Comparison of ENCODE assay signal across 21 cellular contexts in the genomic region with DNA sequence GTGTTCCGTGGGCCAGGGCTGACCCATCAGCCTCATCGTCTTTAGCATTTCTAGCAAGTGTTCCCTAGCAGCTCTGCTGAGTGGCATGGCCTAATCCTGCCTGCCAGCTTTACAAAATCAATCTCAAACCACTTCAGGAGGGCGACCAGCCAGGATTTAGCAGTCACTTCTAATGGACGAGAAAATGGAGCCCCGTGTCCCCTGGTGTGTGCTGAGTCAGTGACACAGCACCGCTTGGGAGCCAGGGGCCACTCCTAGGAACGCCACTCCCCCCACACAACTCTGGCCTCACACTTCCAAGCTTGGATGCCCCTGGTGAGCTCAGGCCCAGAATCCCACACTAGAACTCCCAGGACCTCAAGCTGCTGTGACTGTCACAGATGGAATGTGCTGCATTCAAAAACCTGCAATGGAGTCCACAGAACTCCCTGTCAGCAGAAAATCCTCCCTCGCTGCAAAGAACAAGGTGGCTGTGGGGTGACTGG.
DNase-seq lines count a peak whose midpoint lies in the region; TF ChIP-seq lines count a peak whose summit lies in the region.
"Had no signal": no experiment of that assay in that cellular context is flagged by ENCODE, and none has a peak within 500 bp of the region (broad histone marks: within the 10 kb centered on the region; RNA-seq: fewer than 3 reads in every experiment).

No MANE protein-coding gene starts in this region.

- H3K27me3 ChIP-seq in CD4-positive, alpha-beta memory T cell (ENCODE audit: insufficient read depth, low read length), result no peaks in the 10 kb centered on the region
- H3K27me3 ChIP-seq in left ventricle myocardium inferior (ENCODE audit: low read depth) (no peaks in the 10 kb centered on the region), neuronal stem cell (ENCODE audit: control insufficient read depth in 3 of 3, insufficient read depth in 3 of 3, low read depth in 1 of 3, low read length in 3 of 3) (no peaks in the 10 kb centered on the region), tibial artery (no peaks in the 10 kb centered on the region), trophoblast cell (ENCODE audit: insufficient read depth, low read length) (no peaks in the 10 kb centered on the region)
- H3K27me3 ChIP-seq: esophagus squamous epithelium, sigmoid colon had no signal

- H3K4me2 ChIP-seq in neuronal stem cell (ENCODE audit: insufficient read depth, low read length, poor library complexity, severe bottlenecking) (no peak overlapping the region), trophoblast cell (ENCODE audit: low read length) (no peak overlapping the region)

- DNase-seq in CD4-positive, alpha-beta memory T cell, result no peak
- peak; percentile 33 for DNase-seq in left ventricle myocardium inferior
- DNase-seq in neuronal stem cell (ENCODE audit: low spot score), result no peak
- DNase-seq in NCI-H526 (lab: John Stamatoyannopoulos, UW), result no peak
- no peak for DNase-seq in tibial artery
- DNase-seq in trophoblast cell, result no peak
- no peak for DNase-seq in NCI-H128 (lab: John Stamatoyannopoulos, UW; ENCODE audit: unreplicated experiment)
- DNase-seq: activated CD8-positive, alpha-beta T cell treated with anti-CD3 and anti-CD28 coated beads for 36 hours; activated T-cell treated with anti-CD3 and anti-CD28 coated beads, Interleukin-2, amount 50 U/mL, for 4 hours; esophagus squamous epithelium; H9; Kasumi-1; NCI-H1417 treated with DMSO at 0.1 percent for 48 hours; NK-92 treated with Interleukin-12 subunit alpha and Interleukin-12 subunit beta, amount 100 ng/mL, for 24 hours; occipital lobe; sigmoid colon; stimulated activated CD4-positive, alpha-beta T cell treated with anti-CD3 and anti-CD28 coated beads, Interleukin-1b, Interleukin-23, amount 100 ng/mL, for 48 hours; T-cell had no signal

- H3K36me3 ChIP-seq in CD4-positive, alpha-beta memory T cell (ENCODE audit: insufficient read depth, low read length), result no peaks in the 10 kb centered on the region
- H3K36me3 ChIP-seq in KOPT-K1 (ENCODE audit: insufficient read depth, low read length) (no peaks in the 10 kb centered on the region), left ventricle myocardium inferior (no peaks in the 10 kb centered on the region), neuronal stem cell (replicated peaks in 1 of 2; ENCODE audit: control insufficient read depth in 2 of 2, insufficient read depth in 2 of 2, low read length in 2 of 2) (no peaks in the 10 kb centered on the region), tibial artery (no peaks in the 10 kb centered on the region), trophoblast cell (ENCODE audit: control insufficient read depth in 1 of 2, insufficient read depth in 2 of 2, low read length in 2 of 2) (no peaks in the 10 kb centered on the region)
- H3K36me3 ChIP-seq: esophagus squamous epithelium, sigmoid colon had no signal

- peaks cover 15% of the 10 kb centered on the region for H3K4me1 ChIP-seq in CD4-positive, alpha-beta memory T cell (ENCODE audit: insufficient read depth, low read length)
- H3K4me1 ChIP-seq in left ventricle myocardium inferior (peaks cover 25% of the 10 kb centered on the region), neuronal stem cell (ENCODE audit: control insufficient read depth in 2 of 2, insufficient read depth in 1 of 2, low read depth in 1 of 2, low read length in 2 of 2) (peaks cover 0 to 21% of the 10 kb centered on the region in 2 donors), tibial artery (no peaks in the 10 kb centered on the region), trophoblast cell (ENCODE audit: control insufficient read depth in 1 of 2, insufficient read depth in 2 of 2, low read length in 2 of 2) (peaks cover 0 to 3% of the 10 kb centered on the region in 2 experiments)
- H3K4me1 ChIP-seq: esophagus squamous epithelium, sigmoid colon had no signal

- H2BK5ac ChIP-seq in neuronal stem cell (ENCODE audit: low read length), result no peak overlapping the region
- no peak overlapping the region for H2BK5ac ChIP-seq in trophoblast cell (ENCODE audit: low read depth, low read length, poor library complexity)

- H4K8ac ChIP-seq in neuronal stem cell (ENCODE audit: low read depth, low read length) (no peak overlapping the region), trophoblast cell (ENCODE audit: low read depth, low read length) (no peak overlapping the region)

- H3K27ac Mint-ChIP-seq in CD4-positive, alpha-beta memory T cell, result peak overlapping the region in 4 of 7 donors; percentile 17 to 68 (median 36)
- H3K27ac Mint-ChIP-seq: activated CD8-positive, alpha-beta T cell treated with anti-CD3 and anti-CD28 coated beads for 36 hours; activated naive CD8-positive, alpha-beta T cell; B cell; H9 had no signal

- H2BK12ac ChIP-seq in neuronal stem cell (ENCODE audit: low read length) (no peak overlapping the region), trophoblast cell (ENCODE audit: low read length) (no peak overlapping the region)

- H3K18ac ChIP-seq in neuronal stem cell (ENCODE audit: low read length) (no peak overlapping the region), trophoblast cell (ENCODE audit: low read length) (no peak overlapping the region)

- intact Hi-C loops in CD4-positive, alpha-beta memory T cell (cut with micrococcal nuclease), result no loop called here
- intact Hi-C loops in left ventricle myocardium inferior (cut with micrococcal nuclease) (no loop called here), tibial artery (cut with DNase I; ENCODE audit: low total_unique reads) (no loop called here)

- H3K27ac ChIP-seq in CD4-positive, alpha-beta memory T cell (ENCODE audit: low read depth, low read length), result no peak overlapping the region
- H3K27ac ChIP-seq in KOPT-K1 (ENCODE audit: low read depth, low read length, poor library complexity, severe bottlenecking) (peak overlapping the region; percentile 99), left ventricle myocardium inferior (replicated peaks) (peak overlapping the region; percentile 68), neuronal stem cell (replicated peaks; ENCODE audit: low read length) (no peak overlapping the region), tibial artery (no peak overlapping the region), trophoblast cell (ENCODE audit: low read depth, low read length) (no peak overlapping the region)
- H3K27ac ChIP-seq: esophagus squamous epithelium, sigmoid colon had no signal

- H3K79me1 ChIP-seq in neuronal stem cell (ENCODE audit: low read depth, low read length) (no peaks in the 10 kb centered on the region), trophoblast cell (ENCODE audit: low read length) (no peaks in the 10 kb centered on the region)

- no peaks in the 10 kb centered on the region for H3K27me3 Mint-ChIP-seq in CD4-positive, alpha-beta memory T cell
- H3K27me3 Mint-ChIP-seq: activated CD8-positive, alpha-beta T cell treated with anti-CD3 and anti-CD28 coated beads for 36 hours; activated naive CD8-positive, alpha-beta T cell; T-cell had no signal

- CTCF ChIA-PET in CD4-positive, alpha-beta memory T cell (lab: Charles Lee; ENCODE audit: partially characterized antibody), result no interaction called here

- no peak overlapping the region for H3K4me3 Mint-ChIP-seq in CD4-positive, alpha-beta memory T cell
- H3K4me3 Mint-ChIP-seq: activated CD8-positive, alpha-beta T cell treated with anti-CD3 and anti-CD28 coated beads for 36 hours; activated naive CD8-positive, alpha-beta T cell; activated T-cell treated with anti-CD3 and anti-CD28 coated beads, Interleukin-2, amount 50 U/mL, for 4 hours; B cell; H9; T-cell had no signal

- H2AK5ac ChIP-seq in neuronal stem cell (ENCODE audit: low read depth, low read length), result no peak overlapping the region
- H2AK5ac ChIP-seq in trophoblast cell (ENCODE audit: low read length), result no peak overlapping the region

- H3K14ac ChIP-seq in neuronal stem cell (ENCODE audit: low read length), result no peak overlapping the region
- H3K14ac ChIP-seq in trophoblast cell (ENCODE audit: low read length), result no peak overlapping the region

- H3K36me3 Mint-ChIP-seq in CD4-positive, alpha-beta memory T cell, result no peaks in the 10 kb centered on the region
- H3K36me3 Mint-ChIP-seq: T-cell had no signal

- no peak overlapping the region for H3K4ac ChIP-seq in neuronal stem cell (ENCODE audit: low read length)
- H3K4ac ChIP-seq in trophoblast cell (ENCODE audit: low read depth, low read length), result no peak overlapping the region

- H3K4me1 Mint-ChIP-seq in CD4-positive, alpha-beta memory T cell, result peaks cover 18 to 66% (median 36%) of the 10 kb centered on the region in 4 donors
- H3K4me1 Mint-ChIP-seq: B cell had no signal

- H2BK15ac ChIP-seq in neuronal stem cell (ENCODE audit: low read length), result no peak overlapping the region

- H3K9me3 ChIP-seq in CD4-positive, alpha-beta memory T cell (ENCODE audit: control insufficient read depth in 1 of 2, low read length in 2 of 2), result no peaks in the 10 kb centered on the region
- H3K9me3 ChIP-seq in KOPT-K1 (ENCODE audit: insufficient read depth, low read length, poor library complexity, severe bottlenecking) (peaks cover 3% of the 10 kb centered on the region), left ventricle myocardium inferior (replicated peaks) (no peaks in the 10 kb centered on the region), neuronal stem cell (replicated peaks in 1 of 2; ENCODE audit: control insufficient read depth in 2 of 2, insufficient read depth in 1 of 2, low read depth in 1 of 2, low read length in 2 of 2) (peaks cover 0 to 2% of the 10 kb centered on the region in 2 donors), tibial artery (no peaks in the 10 kb centered on the region), trophoblast cell (ENCODE audit: insufficient read depth, low read depth, low read length) (no peaks in the 10 kb centered on the region)
- H3K9me3 ChIP-seq: esophagus squamous epithelium, sigmoid colon had no signal

- TF ChIP-seq CTCF in left ventricle myocardium inferior (IDR thresholded peaks at IDR 0.05; ENCODE audit: borderline replicate concordance), result no peak
- no peak for TF ChIP-seq CTCF in tibial artery (IDR thresholded peaks at IDR 0.05)

- H3K23ac ChIP-seq in neuronal stem cell (ENCODE audit: low read depth, low read length, poor library complexity), result no peak overlapping the region
- no peak overlapping the region for H3K23ac ChIP-seq in trophoblast cell (ENCODE audit: low read length)

- no peaks in the 10 kb centered on the region for H3K79me2 ChIP-seq in trophoblast cell (ENCODE audit: control insufficient read depth, insufficient read depth, low read length, poor library complexity)

- POLR2A ChIA-PET in CD4-positive, alpha-beta memory T cell (lab: Charles Lee; ENCODE audit: partially characterized antibody), result interaction anchor here (1.1 kb wide), 1 partner anchor 8 kb away, joined by 4 read pairs; no protein-coding TSS in a partner anchor

- H3K9me3 Mint-ChIP-seq in CD4-positive, alpha-beta memory T cell, result peaks cover 0 to 2% (median 0%) of the 10 kb centered on the region in 8 donors
- H3K9me3 Mint-ChIP-seq: activated CD8-positive, alpha-beta T cell treated with anti-CD3 and anti-CD28 coated beads for 36 hours; activated T-cell treated with anti-CD3 and anti-CD28 coated beads, Interleukin-2, amount 50 U/mL, for 4 hours; H9 had no signal

- no peak overlapping the region for H3K4me3 ChIP-seq in CD4-positive, alpha-beta memory T cell (ENCODE audit: low read length in 2 of 2)
- H3K4me3 ChIP-seq in left ventricle myocardium inferior (no peak overlapping the region), neuronal stem cell (ENCODE audit: low read length in 2 of 2) (no peak overlapping the region), tibial artery (no peak overlapping the region), trophoblast cell (ENCODE audit: low read depth, low read length) (no peak overlapping the region)
- H3K4me3 ChIP-seq: esophagus squamous epithelium, sigmoid colon had no signal

- no CpG with 5 or more reads among the region's 8 CpGs for WGBS in neuronal stem cell (ENCODE audit: extremely low coverage in 2 of 2, insufficient read length in 2 of 2, insufficient replicate concordance in 1 of 2), 2 donors
- WGBS in trophoblast cell (ENCODE audit: extremely low coverage, insufficient coverage, insufficient read length), result no CpG with 5 or more reads among the region's 8 CpGs

- H4K91ac ChIP-seq in neuronal stem cell (ENCODE audit: low read depth, low read length, poor library complexity) (no peak overlapping the region), trophoblast cell (ENCODE audit: low read depth, low read length) (no peak overlapping the region)

- no peak overlapping the region for H2AFZ ChIP-seq in neuronal stem cell (ENCODE audit: low read length)
- H2AFZ ChIP-seq in trophoblast cell (ENCODE audit: insufficient read depth, low read length, poor library complexity), result no peak overlapping the region

- H3K9ac ChIP-seq in neuronal stem cell (ENCODE audit: low read depth, low read length, poor library complexity) (peak overlapping the region; percentile 36), trophoblast cell (ENCODE audit: low read length) (no peak overlapping the region)

- no peak overlapping the region for H4K12ac ChIP-seq in trophoblast cell (ENCODE audit: low read depth, low read length)

- H2BK120ac ChIP-seq in neuronal stem cell (ENCODE audit: low read depth, low read length), result no peak overlapping the region
- H2BK120ac ChIP-seq in trophoblast cell (ENCODE audit: insufficient read depth, low read length, poor library complexity), result no peak overlapping the region

Comparison
In these comparisons a context has a peak if more than half of its experiments do, and no peak if none do; other contexts are left out.
1. H3K27ac ChIP-seq: peak in KOPT-K1 (single experiment) and left ventricle myocardium inferior (single experiment); none in CD4-positive, alpha-beta memory T cell (single experiment), neuronal stem cell (single experiment), tibial artery (0 of 2) and trophoblast cell (single experiment).